ENCODE assay signal across 8 cellular contexts in genomic region chr1:25695991-25696330, GRCh38.
DNase-seq lines count a peak whose midpoint lies in the region; ATAC-seq and TF ChIP-seq lines count a peak whose summit lies in the region.

No MANE protein-coding gene starts in this region.

- no peak overlapping the region for H4K5ac ChIP-seq in mesendoderm (ENCODE audit: low read length)

- POLR2A ChIA-PET in CD8-positive, alpha-beta memory T cell (lab: Charles Lee) = no interaction called here

- no peak overlapping the region for H3K23ac ChIP-seq in mesendoderm (ENCODE audit: low read length)

- no peak overlapping the region for H2AK5ac ChIP-seq in mesendoderm (ENCODE audit: low read length)

- H3K27ac Mint-ChIP-seq in chondrocyte (ENCODE audit: unreplicated experiment) = peak overlapping the region; percentile 97
- peak overlapping the region in 1 of 8 donors; percentile 32 for H3K27ac Mint-ChIP-seq in CD8-positive, alpha-beta memory T cell

- H3K4ac ChIP-seq in mesendoderm (ENCODE audit: low read depth, low read length) = no peak overlapping the region

- H3K4me2 ChIP-seq in mesendoderm (ENCODE audit: low read length) = no peak overlapping the region

- H3K4me1 Mint-ChIP-seq in chondrocyte (ENCODE audit: low read depth) = peaks cover 72% of the 10 kb centered on the region
- H3K4me1 Mint-ChIP-seq in CD8-positive, alpha-beta memory T cell = peaks cover 9 to 27% (median 17%) of the 10 kb centered on the region in 3 donors

- H3K4me1 ChIP-seq in heart left ventricle (peaks cover 6 to 88% (median 58%) of the 10 kb centered on the region in 12 donors), mesendoderm (ENCODE audit: control insufficient read depth, low read depth, low read length) (no peaks in the 10 kb centered on the region), urinary bladder (ENCODE audit: insufficient read depth) (no peaks in the 10 kb centered on the region)
- H3K4me1 ChIP-seq in CD8-positive, alpha-beta memory T cell (ENCODE audit: insufficient read depth, low read length) = peaks cover 32% of the 10 kb centered on the region

- no peak overlapping the region for H2BK15ac ChIP-seq in mesendoderm (replicated peaks; ENCODE audit: low read depth)

- H3K79me1 ChIP-seq in mesendoderm (ENCODE audit: low read length) = no peaks in the 10 kb centered on the region

- no peak for TF ChIP-seq POLR2A in heart left ventricle (IDR thresholded peaks at IDR 0.05)

- H3K4me3 Mint-ChIP-seq in chondrocyte (ENCODE audit: unreplicated experiment) = peak overlapping the region; percentile 47
- H3K4me3 Mint-ChIP-seq in CD8-positive, alpha-beta memory T cell = no peak overlapping the region

- H2BK5ac ChIP-seq in mesendoderm (ENCODE audit: low read length) = no peak overlapping the region

- ATAC-seq in heart left ventricle (peak in 1 of 4 donors; percentile 16), Right ventricle myocardium superior (ENCODE audit: poor library complexity) (no peak)

- H3K9me3 ChIP-seq in heart left ventricle = no peaks in the 10 kb centered on the region
- H3K9me3 ChIP-seq in CD8-positive, alpha-beta memory T cell (ENCODE audit: low read length) = no peaks in the 10 kb centered on the region

- H3K27me3 Mint-ChIP-seq in chondrocyte (ENCODE audit: low read depth) = no peaks in the 10 kb centered on the region
- no peaks in the 10 kb centered on the region for H3K27me3 Mint-ChIP-seq in CD8-positive, alpha-beta memory T cell

- DNase-seq in heart left ventricle (peak in 1 of 5 donors; percentile 71), Right ventricle myocardium superior (no peak), chondrocyte (ENCODE audit: low spot score) (no peak), mesendoderm (peak; percentile 40), NCI-H146 (lab: John Stamatoyannopoulos, UW) (no peak), NCI-H510A treated with DMSO at 0.1 percent for 48 hours (lab: John Stamatoyannopoulos, UW) (no peak)
- no peak for DNase-seq in CD8-positive, alpha-beta memory T cell

- no peak overlapping the region for H3K56ac ChIP-seq in mesendoderm (ENCODE audit: low read length)

- H3K9ac ChIP-seq in mesendoderm (ENCODE audit: low read length) = no peak overlapping the region

- H3K36me3 Mint-ChIP-seq in chondrocyte (ENCODE audit: low read depth) = no peaks in the 10 kb centered on the region
- peaks cover 0 to 7% (median 4%) of the 10 kb centered on the region in 3 donors for H3K36me3 Mint-ChIP-seq in CD8-positive, alpha-beta memory T cell

- 56 to 74% (median 67%) methylated on average over 5 of the region's 5 CpGs for WGBS in heart left ventricle, 4 donors
- WGBS in mesendoderm (ENCODE audit: extremely low coverage, insufficient coverage, low lambda C conversion rate) = no CpG with 5 or more reads among the region's 5 CpGs
- WGBS in urinary bladder = 57% methylated on average over 5 of the region's 5 CpGs

- H3K27ac ChIP-seq in heart left ventricle (peak overlapping the region in 11 of 12 donors; percentile 61 to 99 (median 85)), mesendoderm (ENCODE audit: low read depth, low read length) (no peak overlapping the region), urinary bladder (ENCODE audit: low read depth) (peak overlapping the region; percentile 51)
- H3K27ac ChIP-seq in CD8-positive, alpha-beta memory T cell (ENCODE audit: low read depth, low read length) = no peak overlapping the region

- H2BK120ac ChIP-seq in mesendoderm (ENCODE audit: low read depth, low read length) = no peak overlapping the region

- H3K9me3 Mint-ChIP-seq in chondrocyte (ENCODE audit: low read depth) = no peaks in the 10 kb centered on the region
- H3K9me3 Mint-ChIP-seq in CD8-positive, alpha-beta memory T cell = no peaks in the 10 kb centered on the region

- no peak overlapping the region for H3K4me3 ChIP-seq in heart left ventricle
- no peak overlapping the region for H3K4me3 ChIP-seq in mesendoderm (ENCODE audit: low read length)
- no peak overlapping the region for H3K4me3 ChIP-seq in urinary bladder (ENCODE audit: low read depth, low read length)
- no peak overlapping the region for H3K4me3 ChIP-seq in CD8-positive, alpha-beta memory T cell (ENCODE audit: low read length)

- CTCF ChIA-PET in CD8-positive, alpha-beta memory T cell (lab: Charles Lee) = no interaction called here

- H4K8ac ChIP-seq in mesendoderm (ENCODE audit: low read depth, low read length) = no peak overlapping the region

- H3K36me3 ChIP-seq in heart left ventricle = no peaks in the 10 kb centered on the region
- no peaks in the 10 kb centered on the region for H3K36me3 ChIP-seq in mesendoderm (ENCODE audit: control insufficient read depth, insufficient read depth, low read length)
- H3K36me3 ChIP-seq in urinary bladder (ENCODE audit: insufficient read depth) = no peaks in the 10 kb centered on the region
- H3K36me3 ChIP-seq in CD8-positive, alpha-beta memory T cell (ENCODE audit: insufficient read depth, low read length) = no peaks in the 10 kb centered on the region

- H3K18ac ChIP-seq in mesendoderm (ENCODE audit: low read length) = no peak overlapping the region

- no peak for TF ChIP-seq CTCF in heart left ventricle (IDR thresholded peaks at IDR 0.05)
- TF ChIP-seq CTCF in chondrocyte (IDR thresholded peaks at IDR 0.05) = no peak

- H3K27me3 ChIP-seq in heart left ventricle (no peaks in the 10 kb centered on the region), mesendoderm (ENCODE audit: insufficient read depth, low read length, poor library complexity) (no peaks in the 10 kb centered on the region)
- H3K27me3 ChIP-seq in CD8-positive, alpha-beta memory T cell (ENCODE audit: insufficient read depth, low read length, poor library complexity, severe bottlenecking) = no peaks in the 10 kb centered on the region

- intact Hi-C loops in heart left ventricle (cut with DNase I) = loop anchor here in 7 of 10 donors (1.0 to 10.0 kb wide), 7 partner anchors 39 to 151 kb away; partner anchors contain the start of genes MAN1C1 (in 2 of the 7) and LDLRAP1 (in 1 of the 7)
- intact Hi-C loops in Right ventricle myocardium superior (cut with DNase I) = loop anchor here (5.0 to 10.0 kb wide), 2 partner anchors 79 to 89 kb away; partner anchors contain the start of gene MAN1C1

- H3K79me2 ChIP-seq in mesendoderm (ENCODE audit: control insufficient read depth, insufficient read depth, low read length) = no peaks in the 10 kb centered on the region

Comparison
In these comparisons a context has a peak if more than half of its experiments do, and no peak if none do; other contexts are left out.
1. H3K27ac ChIP-seq: peak in heart left ventricle (11 of 12) and urinary bladder (single experiment); none in mesendoderm (single experiment) and CD8-positive, alpha-beta memory T cell (single experiment).